ENCODE assay signal across 1 cellular context in the genomic region with DNA sequence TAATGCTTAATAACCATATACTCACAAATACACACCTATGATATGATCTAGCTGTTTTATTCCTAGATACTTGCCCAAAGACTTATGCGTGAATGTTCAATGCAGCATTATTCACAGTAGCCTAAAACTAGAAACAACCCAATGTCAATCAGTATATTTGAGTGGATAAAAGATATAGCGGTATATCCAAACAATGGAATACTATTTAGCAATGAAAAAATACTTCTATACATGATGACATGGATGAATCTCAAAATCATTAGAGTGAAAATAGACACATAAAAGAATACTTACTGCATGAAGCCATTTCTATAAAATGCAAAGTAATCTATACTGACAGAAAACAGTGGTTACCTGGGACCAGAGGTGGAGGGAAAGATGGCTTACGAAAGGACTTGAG.
TF ChIP-seq lines count a peak whose summit lies in the region.

No MANE protein-coding gene starts in this region.

TF ChIP-seq in H1, 55 proteins besides CTCF, POLR2A, EP300 and RAD21:
- TF ChIP-seq, protein P1, sequence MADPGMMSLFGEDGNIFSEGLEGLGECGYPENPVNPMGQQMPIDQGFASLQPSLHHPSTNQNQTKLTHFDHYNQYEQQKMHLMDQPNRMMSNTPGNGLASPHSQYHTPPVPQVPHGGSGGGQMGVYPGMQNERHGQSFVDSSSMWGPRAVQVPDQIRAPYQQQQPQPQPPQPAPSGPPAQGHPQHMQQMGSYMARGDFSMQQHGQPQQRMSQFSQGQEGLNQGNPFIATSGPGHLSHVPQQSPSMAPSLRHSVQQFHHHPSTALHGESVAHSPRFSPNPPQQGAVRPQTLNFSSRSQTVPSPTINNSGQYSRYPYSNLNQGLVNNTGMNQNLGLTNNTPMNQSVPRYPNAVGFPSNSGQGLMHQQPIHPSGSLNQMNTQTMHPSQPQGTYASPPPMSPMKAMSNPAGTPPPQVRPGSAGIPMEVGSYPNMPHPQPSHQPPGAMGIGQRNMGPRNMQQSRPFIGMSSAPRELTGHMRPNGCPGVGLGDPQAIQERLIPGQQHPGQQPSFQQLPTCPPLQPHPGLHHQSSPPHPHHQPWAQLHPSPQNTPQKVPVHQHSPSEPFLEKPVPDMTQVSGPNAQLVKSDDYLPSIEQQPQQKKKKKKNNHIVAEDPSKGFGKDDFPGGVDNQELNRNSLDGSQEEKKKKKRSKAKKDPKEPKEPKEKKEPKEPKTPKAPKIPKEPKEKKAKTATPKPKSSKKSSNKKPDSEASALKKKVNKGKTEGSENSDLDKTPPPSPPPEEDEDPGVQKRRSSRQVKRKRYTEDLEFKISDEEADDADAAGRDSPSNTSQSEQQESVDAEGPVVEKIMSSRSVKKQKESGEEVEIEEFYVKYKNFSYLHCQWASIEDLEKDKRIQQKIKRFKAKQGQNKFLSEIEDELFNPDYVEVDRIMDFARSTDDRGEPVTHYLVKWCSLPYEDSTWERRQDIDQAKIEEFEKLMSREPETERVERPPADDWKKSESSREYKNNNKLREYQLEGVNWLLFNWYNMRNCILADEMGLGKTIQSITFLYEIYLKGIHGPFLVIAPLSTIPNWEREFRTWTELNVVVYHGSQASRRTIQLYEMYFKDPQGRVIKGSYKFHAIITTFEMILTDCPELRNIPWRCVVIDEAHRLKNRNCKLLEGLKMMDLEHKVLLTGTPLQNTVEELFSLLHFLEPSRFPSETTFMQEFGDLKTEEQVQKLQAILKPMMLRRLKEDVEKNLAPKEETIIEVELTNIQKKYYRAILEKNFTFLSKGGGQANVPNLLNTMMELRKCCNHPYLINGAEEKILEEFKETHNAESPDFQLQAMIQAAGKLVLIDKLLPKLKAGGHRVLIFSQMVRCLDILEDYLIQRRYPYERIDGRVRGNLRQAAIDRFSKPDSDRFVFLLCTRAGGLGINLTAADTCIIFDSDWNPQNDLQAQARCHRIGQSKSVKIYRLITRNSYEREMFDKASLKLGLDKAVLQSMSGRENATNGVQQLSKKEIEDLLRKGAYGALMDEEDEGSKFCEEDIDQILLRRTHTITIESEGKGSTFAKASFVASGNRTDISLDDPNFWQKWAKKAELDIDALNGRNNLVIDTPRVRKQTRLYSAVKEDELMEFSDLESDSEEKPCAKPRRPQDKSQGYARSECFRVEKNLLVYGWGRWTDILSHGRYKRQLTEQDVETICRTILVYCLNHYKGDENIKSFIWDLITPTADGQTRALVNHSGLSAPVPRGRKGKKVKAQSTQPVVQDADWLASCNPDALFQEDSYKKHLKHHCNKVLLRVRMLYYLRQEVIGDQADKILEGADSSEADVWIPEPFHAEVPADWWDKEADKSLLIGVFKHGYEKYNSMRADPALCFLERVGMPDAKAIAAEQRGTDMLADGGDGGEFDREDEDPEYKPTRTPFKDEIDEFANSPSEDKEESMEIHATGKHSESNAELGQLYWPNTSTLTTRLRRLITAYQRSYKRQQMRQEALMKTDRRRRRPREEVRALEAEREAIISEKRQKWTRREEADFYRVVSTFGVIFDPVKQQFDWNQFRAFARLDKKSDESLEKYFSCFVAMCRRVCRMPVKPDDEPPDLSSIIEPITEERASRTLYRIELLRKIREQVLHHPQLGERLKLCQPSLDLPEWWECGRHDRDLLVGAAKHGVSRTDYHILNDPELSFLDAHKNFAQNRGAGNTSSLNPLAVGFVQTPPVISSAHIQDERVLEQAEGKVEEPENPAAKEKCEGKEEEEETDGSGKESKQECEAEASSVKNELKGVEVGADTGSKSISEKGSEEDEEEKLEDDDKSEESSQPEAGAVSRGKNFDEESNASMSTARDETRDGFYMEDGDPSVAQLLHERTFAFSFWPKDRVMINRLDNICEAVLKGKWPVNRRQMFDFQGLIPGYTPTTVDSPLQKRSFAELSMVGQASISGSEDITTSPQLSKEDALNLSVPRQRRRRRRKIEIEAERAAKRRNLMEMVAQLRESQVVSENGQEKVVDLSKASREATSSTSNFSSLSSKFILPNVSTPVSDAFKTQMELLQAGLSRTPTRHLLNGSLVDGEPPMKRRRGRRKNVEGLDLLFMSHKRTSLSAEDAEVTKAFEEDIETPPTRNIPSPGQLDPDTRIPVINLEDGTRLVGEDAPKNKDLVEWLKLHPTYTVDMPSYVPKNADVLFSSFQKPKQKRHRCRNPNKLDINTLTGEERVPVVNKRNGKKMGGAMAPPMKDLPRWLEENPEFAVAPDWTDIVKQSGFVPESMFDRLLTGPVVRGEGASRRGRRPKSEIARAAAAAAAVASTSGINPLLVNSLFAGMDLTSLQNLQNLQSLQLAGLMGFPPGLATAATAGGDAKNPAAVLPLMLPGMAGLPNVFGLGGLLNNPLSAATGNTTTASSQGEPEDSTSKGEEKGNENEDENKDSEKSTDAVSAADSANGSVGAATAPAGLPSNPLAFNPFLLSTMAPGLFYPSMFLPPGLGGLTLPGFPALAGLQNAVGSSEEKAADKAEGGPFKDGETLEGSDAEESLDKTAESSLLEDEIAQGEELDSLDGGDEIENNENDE (IDR thresholded peaks at IDR 0.05; ENCODE audit: insufficient replicate concordance, low read length): no peak
- TF ChIP-seq KDM1A (IDR thresholded peaks at IDR 0.05; ENCODE audit: borderline replicate concordance, low read length) (peak; percentile 52; the same call in 1 of the 2 replicates), RFX5 (IDR thresholded peaks at IDR 0.05; ENCODE audit: borderline replicate concordance, low read depth, low read length) (no peak), SUZ12 (IDR thresholded peaks at IDR 0.05; ENCODE audit: low read length) (no peak)
